Comparison of ENCODE assay signal across 2 cellular contexts in genomic region chr5:31250201-31250600, GRCh38.
TF ChIP-seq lines count a peak whose summit lies in the region.

No MANE protein-coding gene starts in this region.

TF ChIP-seq in WTC11, 78 proteins besides CTCF, POLR2A, EP300 and RAD21:
- TF ChIP-seq ZNF121 (CRISPR knock-in tag; IDR thresholded peaks at IDR 0.05), result no peak
- no peak for TF ChIP-seq FOXJ3 (CRISPR knock-in tag; IDR thresholded peaks at IDR 0.05; ENCODE audit: borderline replicate concordance)
- no peak for TF ChIP-seq TEAD1 (CRISPR knock-in tag; IDR thresholded peaks at IDR 0.05)
- no peak for TF ChIP-seq NR3C1 (CRISPR knock-in tag; conservative IDR thresholded peaks at IDR 0.05; ENCODE audit: low read depth)
- no peak for TF ChIP-seq ZNF396 (CRISPR knock-in tag; IDR thresholded peaks at IDR 0.05; ENCODE audit: borderline replicate concordance)
- no peak for TF ChIP-seq NR1H2 (CRISPR knock-in tag; IDR thresholded peaks at IDR 0.05)
- TF ChIP-seq CREB1 (CRISPR knock-in tag; IDR thresholded peaks at IDR 0.05), result no peak
- TF ChIP-seq SMAD4 (CRISPR knock-in tag; IDR thresholded peaks at IDR 0.05), result no peak

TF ChIP-seq in H1, 55 proteins besides CTCF, POLR2A, EP300 and RAD21:
- no peak for TF ChIP-seq YY1 (IDR thresholded peaks at IDR 0.05; ENCODE audit: low read depth, low read length)
- TF ChIP-seq FOSL1 (IDR thresholded peaks at IDR 0.05; ENCODE audit: insufficient read depth, low read depth, low read length), result no peak
- TF ChIP-seq MAX (IDR thresholded peaks at IDR 0.05), result no peak
- TF ChIP-seq MAFK (IDR thresholded peaks at IDR 0.05; ENCODE audit: low read depth, low read length), result no peak
- TF ChIP-seq EZH2 (IDR thresholded peaks at IDR 0.05; ENCODE audit: low read depth, low read length, severe bottlenecking), result no peak
- TF ChIP-seq CTBP2 (IDR thresholded peaks at IDR 0.05; ENCODE audit: borderline replicate concordance, insufficient read depth, insufficient read length, low read length), result no peak
- no peak for TF ChIP-seq SAP30 (IDR thresholded peaks at IDR 0.05; ENCODE audit: insufficient read depth, insufficient replicate concordance, low read length)
- TF ChIP-seq BACH1 (IDR thresholded peaks at IDR 0.05; ENCODE audit: low read length), result no peak
- no peak for TF ChIP-seq RNF2 (IDR thresholded peaks at IDR 0.05; ENCODE audit: borderline replicate concordance, low read depth, low read length, missing control alignments, poor library complexity, severe bottlenecking)
- TF ChIP-seq, protein P1, sequence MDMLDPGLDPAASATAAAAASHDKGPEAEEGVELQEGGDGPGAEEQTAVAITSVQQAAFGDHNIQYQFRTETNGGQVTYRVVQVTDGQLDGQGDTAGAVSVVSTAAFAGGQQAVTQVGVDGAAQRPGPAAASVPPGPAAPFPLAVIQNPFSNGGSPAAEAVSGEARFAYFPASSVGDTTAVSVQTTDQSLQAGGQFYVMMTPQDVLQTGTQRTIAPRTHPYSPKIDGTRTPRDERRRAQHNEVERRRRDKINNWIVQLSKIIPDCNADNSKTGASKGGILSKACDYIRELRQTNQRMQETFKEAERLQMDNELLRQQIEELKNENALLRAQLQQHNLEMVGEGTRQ (IDR thresholded peaks at IDR 0.05; ENCODE audit: low read length), result no peak
- TF ChIP-seq HDAC6 (IDR thresholded peaks at IDR 0.05; ENCODE audit: low read depth, low read length), result no peak
- no peak for TF ChIP-seq ASH2L (IDR thresholded peaks at IDR 0.05; ENCODE audit: low read length)
- no peak for TF ChIP-seq RBBP5 (IDR thresholded peaks at IDR 0.05; ENCODE audit: borderline replicate concordance, low read depth, low read length)
- TF ChIP-seq NRF1 (IDR thresholded peaks at IDR 0.05; ENCODE audit: low read depth, low read length), result no peak
- TF ChIP-seq SRF (IDR thresholded peaks at IDR 0.05; ENCODE audit: low read depth, low read length), result no peak
- TF ChIP-seq CEBPB (IDR thresholded peaks at IDR 0.05; ENCODE audit: low read depth, low read length), result no peak
- TF ChIP-seq GABPA (IDR thresholded peaks at IDR 0.05; ENCODE audit: borderline replicate concordance, insufficient read depth, low read length), result no peak
